1 cellular context compared by ENCODE assay signal in genomic region chr2:105934467-105934866, GRCh38.
A peak's percentile ranks its signal among the peaks of the same experiment; 100 is the strongest.
TF ChIP-seq lines count a peak whose summit lies in the region.

No MANE protein-coding gene starts in this region.

TF ChIP-seq in HepG2, 621 proteins besides CTCF, POLR2A, EP300 and RAD21 (continued from another document):
- TF ChIP-seq TFE3 (CRISPR knock-in tag; IDR thresholded peaks at IDR 0.05), result peak; percentile 85
- no peak for TF ChIP-seq FIP1L1 (IDR thresholded peaks at IDR 0.05; ENCODE audit: borderline replicate concordance, insufficient read depth, low read depth, low read length)
- peak; percentile 74 for TF ChIP-seq NR2F2 (IDR thresholded peaks at IDR 0.05; ENCODE audit: borderline replicate concordance, low read depth)
- no peak for TF ChIP-seq MAFG (CRISPR knock-in tag; IDR thresholded peaks at IDR 0.05)
- no peak for TF ChIP-seq ZNF138 (CRISPR knock-in tag; IDR thresholded peaks at IDR 0.05; ENCODE audit: low read depth)
- TF ChIP-seq SNAPC4 (CRISPR knock-in tag; IDR thresholded peaks at IDR 0.05), result no peak
- no peak for TF ChIP-seq PBX2 (CRISPR knock-in tag; IDR thresholded peaks at IDR 0.05)
- TF ChIP-seq ZKSCAN5 (CRISPR knock-in tag; IDR thresholded peaks at IDR 0.05), result no peak
- no peak for TF ChIP-seq PLRG1 (conservative IDR thresholded peaks at IDR 0.05)
